16 cellular contexts compared by ENCODE assay signal in the genomic region with DNA sequence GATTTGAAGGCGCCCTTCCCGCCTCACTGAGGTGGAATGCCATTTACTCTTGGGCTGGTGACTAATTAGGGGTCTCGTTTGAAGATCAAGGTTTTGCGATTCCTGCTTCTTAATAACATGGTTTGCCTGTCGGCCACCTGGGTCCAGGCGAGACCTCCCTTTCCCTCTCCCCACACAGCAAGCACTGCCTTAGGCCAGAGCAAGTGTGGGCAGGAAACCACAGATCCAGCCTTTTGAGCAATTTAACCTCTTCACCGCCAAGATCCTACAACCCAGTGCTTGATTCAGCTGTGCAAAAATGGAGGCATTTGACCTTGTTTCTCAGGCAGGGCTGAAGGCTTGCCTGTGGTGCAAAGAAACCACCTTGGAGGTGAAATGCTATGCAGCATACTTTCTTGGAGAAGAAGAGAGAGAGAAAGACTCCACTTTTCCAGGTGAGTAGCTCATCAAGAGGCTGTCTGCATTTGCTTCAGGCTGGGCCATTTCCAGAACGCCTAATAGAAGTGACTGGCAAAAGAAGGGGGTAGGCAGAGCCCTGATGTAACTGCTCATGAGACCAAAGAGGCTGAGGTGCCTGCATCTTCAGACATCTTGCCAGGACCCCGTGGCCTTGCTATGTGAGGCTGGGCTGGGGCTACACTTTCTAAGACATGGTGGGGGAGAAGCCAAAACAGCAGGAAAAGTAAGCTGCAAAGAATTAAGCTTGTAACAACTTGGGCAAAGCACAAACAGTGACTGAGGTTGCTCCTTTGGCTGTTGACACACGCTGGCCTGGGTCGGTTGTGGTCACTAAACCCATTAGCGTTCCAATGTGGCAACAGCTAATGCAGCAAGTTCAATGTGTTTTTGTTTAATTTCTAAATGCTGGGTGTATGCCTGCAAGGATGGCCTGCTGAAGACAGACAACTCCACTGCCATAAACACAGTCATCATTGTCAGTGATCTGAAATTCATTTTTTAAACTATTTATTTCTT. TPM values are rescaled to one million over a fixed set of nuclear protein-coding genes. Genes with fewer than 3 reads are reported as not detected.
DNase-seq lines count a peak whose midpoint lies in the region; ATAC-seq and TF ChIP-seq lines count a peak whose summit lies in the region.
"Had no signal": no experiment of that assay in that cellular context is flagged by ENCODE, and none has a peak within 500 bp of the region (broad histone marks: within the 10 kb centered on the region; RNA-seq: fewer than 3 reads in every experiment).

No MANE protein-coding gene starts in this region.

- TF ChIP-seq CTCF in prostate gland (IDR thresholded peaks at IDR 0.05), result no peak

- no peak overlapping the region for H3K9ac ChIP-seq in neuronal stem cell (ENCODE audit: low read depth, low read length, poor library complexity)

- H3K4ac ChIP-seq in neuronal stem cell (ENCODE audit: low read length), result no peak overlapping the region

- POLR2A ChIA-PET in activated CD4-positive, alpha-beta T cell treated with anti-CD3 and anti-CD28 coated beads for 36 hours (lab: Charles Lee), result no interaction called here

- H3K27ac ChIP-seq in neuronal stem cell (replicated peaks; ENCODE audit: low read length), result no peak overlapping the region
- no peak overlapping the region for H3K27ac ChIP-seq in prostate gland
- H3K27ac ChIP-seq: lower lobe of right lung had no signal

- no peak overlapping the region for H2BK5ac ChIP-seq in neuronal stem cell (ENCODE audit: low read length)

- no peak overlapping the region for H2BK12ac ChIP-seq in neuronal stem cell (ENCODE audit: low read length)

- no peaks in the 10 kb centered on the region for H3K79me1 ChIP-seq in neuronal stem cell (ENCODE audit: low read depth, low read length)

- peak overlapping the region; percentile 66 for H2AFZ ChIP-seq in neuronal stem cell (ENCODE audit: low read length)

- H3K14ac ChIP-seq in neuronal stem cell (ENCODE audit: low read length), result no peak overlapping the region

- no peak for ATAC-seq in activated CD4-positive, alpha-beta T cell treated with anti-CD3 and anti-CD28 coated beads for 36 hours
- ATAC-seq: CD8-positive, alpha-beta T cell; lower lobe of right lung; stimulated activated effector memory CD8-positive, alpha-beta T cell treated with anti-CD3 and anti-CD28 coated beads, Interleukin-12 subunit alpha, Interleukin-12 subunit beta, amount 100 ng/mL, for 72 hours had no signal

- no peak overlapping the region for H3K27ac Mint-ChIP-seq in activated CD4-positive, alpha-beta T cell treated with anti-CD3 and anti-CD28 coated beads for 36 hours
- H3K27ac Mint-ChIP-seq: CD8-positive, alpha-beta T cell; IgD-negative memory B cell; stimulated activated effector memory CD8-positive, alpha-beta T cell treated with anti-CD3 and anti-CD28 coated beads, Interleukin-12 subunit alpha, Interleukin-12 subunit beta, amount 100 ng/mL, for 72 hours had no signal

- TF ChIP-seq POLR2A in prostate gland (IDR thresholded peaks at IDR 0.05), result no peak

- H3K9me3 ChIP-seq in neuronal stem cell (replicated peaks in 1 of 2; ENCODE audit: control insufficient read depth in 2 of 2, insufficient read depth in 1 of 2, low read depth in 1 of 2, low read length in 2 of 2) (no peaks in the 10 kb centered on the region), prostate gland (no peaks in the 10 kb centered on the region)
- H3K9me3 ChIP-seq: HAP-1, lower lobe of right lung had no signal

- no peak overlapping the region for H2BK120ac ChIP-seq in neuronal stem cell (ENCODE audit: low read depth, low read length)

- peak overlapping the region; percentile 12 for H3K4me2 ChIP-seq in neuronal stem cell (ENCODE audit: insufficient read depth, low read length, poor library complexity, severe bottlenecking)

- no peaks in the 10 kb centered on the region for H3K9me3 Mint-ChIP-seq in activated CD4-positive, alpha-beta T cell treated with anti-CD3 and anti-CD28 coated beads for 36 hours (ENCODE audit: low read depth)
- H3K9me3 Mint-ChIP-seq: CD8-positive, alpha-beta T cell had no signal

- intact Hi-C loops in activated CD4-positive, alpha-beta T cell treated with anti-CD3 and anti-CD28 coated beads for 36 hours (cut with DNase I, micrococcal nuclease), result no loop called here
- intact Hi-C loops in prostate gland (cut with DNase I), result no loop called here

- no CpG with 5 or more reads among the region's 12 CpGs for WGBS in neuronal stem cell (ENCODE audit: extremely low coverage in 2 of 2, insufficient read length in 2 of 2, insufficient replicate concordance in 1 of 2), 2 donors
- WGBS in prostate gland, result 78% methylated on average over 12 of the region's 12 CpGs

- no peak overlapping the region for H4K8ac ChIP-seq in neuronal stem cell (ENCODE audit: low read depth, low read length)

- H3K4me3 Mint-ChIP-seq in activated CD4-positive, alpha-beta T cell treated with anti-CD3 and anti-CD28 coated beads for 36 hours, result no peak overlapping the region
- H3K4me3 Mint-ChIP-seq: CD8-positive, alpha-beta T cell; IgD-negative memory B cell; stimulated activated effector memory CD8-positive, alpha-beta T cell treated with anti-CD3 and anti-CD28 coated beads, Interleukin-12 subunit alpha, Interleukin-12 subunit beta, amount 100 ng/mL, for 72 hours had no signal

- H3K27me3 Mint-ChIP-seq in activated CD4-positive, alpha-beta T cell treated with anti-CD3 and anti-CD28 coated beads for 36 hours, result no peaks in the 10 kb centered on the region

- peaks cover 4% of the 10 kb centered on the region for H3K4me1 Mint-ChIP-seq in activated CD4-positive, alpha-beta T cell treated with anti-CD3 and anti-CD28 coated beads for 36 hours
- H3K4me1 Mint-ChIP-seq: stimulated activated effector memory CD8-positive, alpha-beta T cell treated with anti-CD3 and anti-CD28 coated beads, Interleukin-12 subunit alpha, Interleukin-12 subunit beta, amount 100 ng/mL, for 72 hours had no signal

- H3K4me3 ChIP-seq in neuronal stem cell (ENCODE audit: low read length in 2 of 2), result no peak overlapping the region
- no peak overlapping the region for H3K4me3 ChIP-seq in prostate gland
- H3K4me3 ChIP-seq: HAP-1, lower lobe of right lung had no signal

- H3K18ac ChIP-seq in neuronal stem cell (ENCODE audit: low read length), result no peak overlapping the region

- H3K23ac ChIP-seq in neuronal stem cell (ENCODE audit: low read depth, low read length, poor library complexity), result no peak overlapping the region

- no peaks in the 10 kb centered on the region for H3K36me3 Mint-ChIP-seq in activated CD4-positive, alpha-beta T cell treated with anti-CD3 and anti-CD28 coated beads for 36 hours (ENCODE audit: low read depth)
- H3K36me3 Mint-ChIP-seq: CD8-positive, alpha-beta T cell; stimulated activated effector memory CD8-positive, alpha-beta T cell treated with anti-CD3 and anti-CD28 coated beads, Interleukin-12 subunit alpha, Interleukin-12 subunit beta, amount 100 ng/mL, for 72 hours had no signal

- no peak overlapping the region for H4K91ac ChIP-seq in neuronal stem cell (ENCODE audit: low read depth, low read length, poor library complexity)

- DNase-seq in DMS79 treated with DMSO at 0.1 percent for 48 hours (lab: John Stamatoyannopoulos, UW), result peak; percentile 55
- DNase-seq in M059J (ENCODE audit: low read depth), result peak; percentile 82
- peak; percentile 67 for DNase-seq in epidermal melanocyte (ENCODE audit: insufficient read length, low spot score)
- no peak for DNase-seq in neuronal stem cell (ENCODE audit: low spot score)
- DNase-seq in DMS53 (lab: John Stamatoyannopoulos, UW), result no peak
- DNase-seq in OCI-M2 (lab: John Stamatoyannopoulos, UW; ENCODE audit: unreplicated experiment), result no peak
- DNase-seq in activated CD4-positive, alpha-beta T cell treated with anti-CD3 and anti-CD28 coated beads for 36 hours, result no peak
- DNase-seq in prostate gland (ENCODE audit: low spot score), result no peak
- DNase-seq: activated naive CD4-positive, alpha-beta T cell treated with Interleukin-2 at 50 U/mL for 16 hours; CD8-positive, alpha-beta T cell; lower lobe of right lung; NCI-H2029 treated with DMSO at 0.1 percent for 48 hours; T-helper 1 cell had no signal

- H3K4me1 ChIP-seq in neuronal stem cell (ENCODE audit: control insufficient read depth in 2 of 2, insufficient read depth in 1 of 2, low read depth in 1 of 2, low read length in 2 of 2), result peaks cover 16 to 27% of the 10 kb centered on the region in 2 donors
- no peaks in the 10 kb centered on the region for H3K4me1 ChIP-seq in prostate gland (replicated peaks)
- H3K4me1 ChIP-seq: lower lobe of right lung had no signal

- CTCF ChIA-PET in activated CD4-positive, alpha-beta T cell treated with anti-CD3 and anti-CD28 coated beads for 36 hours (lab: Charles Lee), result no interaction called here

- H3K27me3 ChIP-seq in neuronal stem cell (ENCODE audit: control insufficient read depth in 3 of 3, insufficient read depth in 3 of 3, low read depth in 1 of 3, low read length in 3 of 3), result no peaks in the 10 kb centered on the region
- H3K27me3 ChIP-seq in prostate gland (replicated peaks; ENCODE audit: insufficient read depth), result no peaks in the 10 kb centered on the region

- H2BK15ac ChIP-seq in neuronal stem cell (ENCODE audit: low read length), result no peak overlapping the region

- no peak overlapping the region for H2AK5ac ChIP-seq in neuronal stem cell (ENCODE audit: low read depth, low read length)

- no peaks in the 10 kb centered on the region for H3K36me3 ChIP-seq in neuronal stem cell (replicated peaks in 1 of 2; ENCODE audit: control insufficient read depth in 2 of 2, insufficient read depth in 2 of 2, low read length in 2 of 2)
- no peaks in the 10 kb centered on the region for H3K36me3 ChIP-seq in prostate gland
- H3K36me3 ChIP-seq: HAP-1, lower lobe of right lung had no signal

RNA-seq across cellular contexts. Expression of gene WNT5A, which starts 34.3 kb away (rescaled TPM):
- 92.8 and 113 TPM in 2 replicates for total RNA-seq in M059J (2014; rRNA removed; shearing (Covaris generic))
- polyA plus RNA-seq in neuronal stem cell (2013, experiment 1 of 2), result 1.7 TPM
- polyA plus RNA-seq in neuronal stem cell (2013, experiment 2 of 2), result 1.6 TPM
- total RNA-seq in activated CD4-positive, alpha-beta T cell treated with anti-CD3 and anti-CD28 coated beads for 36 hours, result not detected
- total RNA-seq in prostate gland, result 10 to 100 TPM in 1 of 2 donors, 1 to 10 TPM in 1; 9.5 to 14.3 TPM
- polyA plus RNA-seq: IgD-negative memory B cell had no signal

Comparison
In these comparisons a context has a peak if more than half of its experiments do, and no peak if none do; other contexts are left out.
1. DNase-seq: peak in DMS79 treated with DMSO at 0.1 percent for 48 hours (single experiment), M059J (single experiment) and epidermal melanocyte (single experiment); none in neuronal stem cell (single experiment), DMS53 (single experiment), OCI-M2 (single experiment), activated CD4-positive, alpha-beta T cell treated with anti-CD3 and anti-CD28 coated beads for 36 hours (single experiment) and prostate gland (single experiment).
2. RNA of gene WNT5A, which starts 34.3 kb away (total RNA-seq): 92.8 to 113 TPM in M059J and 9.5 to 14.3 TPM in prostate gland; not detected in activated CD4-positive, alpha-beta T cell treated with anti-CD3 and anti-CD28 coated beads for 36 hours; every median in the first group is over 10 times any median in the second.